In the genomic region with DNA sequence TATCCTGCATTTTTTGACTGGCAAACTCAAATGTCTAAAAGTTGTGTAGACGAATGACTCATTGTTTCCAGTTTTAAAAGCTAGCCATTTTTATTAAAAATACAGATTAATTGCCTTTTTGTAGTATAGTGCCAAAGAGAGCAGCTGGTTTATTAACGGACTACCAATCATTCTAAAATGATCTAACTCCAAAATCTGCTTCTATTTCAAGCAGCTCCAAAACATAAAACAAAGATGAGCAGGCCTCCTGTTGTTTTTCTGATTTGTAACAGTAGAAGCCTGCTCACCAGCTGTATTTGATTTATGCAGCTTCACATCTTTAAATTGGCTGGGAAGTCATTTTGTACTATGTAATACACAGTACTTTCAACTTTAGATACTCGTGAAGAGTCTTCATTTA, we compare ENCODE assay signal across 20 cellular contexts.
DNase-seq lines count a peak whose midpoint lies in the region; ATAC-seq and TF ChIP-seq lines count a peak whose summit lies in the region.
"Had no signal": no experiment of that assay in that cellular context is flagged by ENCODE, and none has a peak within 500 bp of the region (broad histone marks: within the 10 kb centered on the region; RNA-seq: fewer than 3 reads in every experiment).

No MANE protein-coding gene starts in this region.

- intact Hi-C loops in OCI-LY7 (cut with micrococcal nuclease; ENCODE audit: unreplicated experiment): no loop called here

- BruUV-seq in OCI-LY7 (replicated peaks; lab: Mats Ljungman, UMichigan): no TSS peak

- POLR2A ChIA-PET in activated CD8-positive, alpha-beta T cell treated with anti-CD3 and anti-CD28 coated beads, Interleukin-2, amount 10 ng/mL, durations not matched to agents 7 days and 5 days (lab: Charles Lee): no interaction called here
- POLR2A ChIA-PET in OCI-LY7 (lab: Charles Lee): no interaction called here

- H3K4me3 Mint-ChIP-seq in activated CD8-positive, alpha-beta T cell treated with anti-CD3 and anti-CD28 coated beads, Interleukin-2, amount 10 ng/mL, durations not matched to agents 7 days and 5 days: no peak overlapping the region
- H3K4me3 Mint-ChIP-seq: mesothelial cell of epicardium, neural progenitor cell had no signal

- peaks cover 27% of the 10 kb centered on the region for H3K36me3 Mint-ChIP-seq in activated CD8-positive, alpha-beta T cell treated with anti-CD3 and anti-CD28 coated beads, Interleukin-2, amount 10 ng/mL, durations not matched to agents 7 days and 5 days (ENCODE audit: low read depth)

- no peak overlapping the region for H3K4me3 ChIP-seq in AG10803 (ENCODE audit: low read length)
- no peak overlapping the region for H3K4me3 ChIP-seq in OCI-LY7 (ENCODE audit: low read depth, low read length, poor library complexity, severe bottlenecking)
- no peak overlapping the region for H3K4me3 ChIP-seq in BE2C (ENCODE audit: low read depth, low read length)
- H3K4me3 ChIP-seq: neural progenitor cell, spleen, uterus had no signal

- H3K9me3 ChIP-seq in OCI-LY7 (ENCODE audit: low read length): no peaks in the 10 kb centered on the region
- H3K9me3 ChIP-seq in BE2C: no peaks in the 10 kb centered on the region
- H3K9me3 ChIP-seq: uterus had no signal

- H3K4me2 ChIP-seq in OCI-LY7 (ENCODE audit: low read length): no peak overlapping the region
- H3K4me2 ChIP-seq: KMS-11, neural progenitor cell had no signal

- CTCF ChIA-PET in activated CD8-positive, alpha-beta T cell treated with anti-CD3 and anti-CD28 coated beads, Interleukin-2, amount 10 ng/mL, durations not matched to agents 7 days and 5 days (lab: Charles Lee): no interaction called here
- CTCF ChIA-PET in OCI-LY7 (lab: Charles Lee; ENCODE audit: unreplicated experiment): no interaction called here

- no peak overlapping the region for H3K27ac ChIP-seq in OCI-LY7 (ENCODE audit: low read depth, low read length, poor library complexity, severe bottlenecking)
- H3K27ac ChIP-seq: KMS-11, neural progenitor cell, spleen had no signal

- H3K9me2 ChIP-seq in OCI-LY7 (ENCODE audit: insufficient read depth, low read length): no peaks in the 10 kb centered on the region

- peaks cover 3% of the 10 kb centered on the region for H3K4me1 Mint-ChIP-seq in activated CD8-positive, alpha-beta T cell treated with anti-CD3 and anti-CD28 coated beads, Interleukin-2, amount 10 ng/mL, durations not matched to agents 7 days and 5 days (ENCODE audit: low read depth)
- H3K4me1 Mint-ChIP-seq: mesothelial cell of epicardium, neural progenitor cell had no signal

- H3K4me1 ChIP-seq in OCI-LY7 (ENCODE audit: insufficient read depth, low read length, poor library complexity, severe bottlenecking) (no peaks in the 10 kb centered on the region), BE2C (no peaks in the 10 kb centered on the region; the same call in 1 of the 2 replicates)
- H3K4me1 ChIP-seq: neural progenitor cell, spleen, uterus had no signal

- H3K79me2 ChIP-seq in OCI-LY7 (ENCODE audit: insufficient read depth, low read depth, low read length): no peaks in the 10 kb centered on the region

- H3K27me3 ChIP-seq in BE2C: no peaks in the 10 kb centered on the region
- H3K27me3 ChIP-seq: neural progenitor cell, spleen, uterus had no signal

- TF ChIP-seq CTCF in AG10803 (conservative IDR thresholded peaks at IDR 0.05; ENCODE audit: low read length): no peak
- no peak for TF ChIP-seq CTCF in OCI-LY7 (conservative IDR thresholded peaks at IDR 0.05; ENCODE audit: low read length)
- no peak for TF ChIP-seq CTCF in BE2C (IDR thresholded peaks at IDR 0.05; ENCODE audit: low read depth, low read length)

- H2AFZ ChIP-seq in OCI-LY7 (ENCODE audit: low read length): no peak overlapping the region
- H2AFZ ChIP-seq: neural progenitor cell had no signal

- DNase-seq in AG10803 (ENCODE audit: low read depth) (peak; percentile 44), NCI-H1105 (lab: John Stamatoyannopoulos, UW) (peak; percentile 3), iris pigment epithelial cell (ENCODE audit: low read depth) (peak; percentile 36), NCI-H1417 treated with DMSO at 0.1 percent for 48 hours (lab: John Stamatoyannopoulos, UW) (no peak), OCI-LY7 (ENCODE audit: low spot score) (no peak), BE2C (no peak)
- no peak for DNase-seq in activated CD8-positive, alpha-beta T cell treated with anti-CD3 and anti-CD28 coated beads, Interleukin-2, amount 10 ng/mL, durations not matched to agents 7 days and 5 days
- DNase-seq: ACHN; activated CD4-positive, alpha-beta T cell treated with anti-CD3 and anti-CD28 coated beads for 48 hours; erythroblast; NCI-H1092 treated with DMSO at 0.1 percent for 48 hours; spleen; stimulated activated CD4-positive, alpha-beta T cell treated with anti-CD3 and anti-CD28 coated beads, Interleukin-4, amount 100 ng/mL, for 4 hours; uterus had no signal

- H3K27ac Mint-ChIP-seq in activated CD8-positive, alpha-beta T cell treated with anti-CD3 and anti-CD28 coated beads, Interleukin-2, amount 10 ng/mL, durations not matched to agents 7 days and 5 days: no peak overlapping the region
- H3K27ac Mint-ChIP-seq: mesothelial cell of epicardium, neural progenitor cell had no signal

- H3K9me3 Mint-ChIP-seq in activated CD8-positive, alpha-beta T cell treated with anti-CD3 and anti-CD28 coated beads, Interleukin-2, amount 10 ng/mL, durations not matched to agents 7 days and 5 days (ENCODE audit: insufficient read depth): no peaks in the 10 kb centered on the region
- H3K9me3 Mint-ChIP-seq: neural progenitor cell had no signal

- peak; percentile 92 for ATAC-seq in SK-N-SH treated with all-trans-retinoic acid at 6 μM for 48 hours
- ATAC-seq in activated CD8-positive, alpha-beta T cell treated with anti-CD3 and anti-CD28 coated beads, Interleukin-2, amount 10 ng/mL, durations not matched to agents 7 days and 5 days: no peak
- ATAC-seq: left lobe of liver, Right ventricle myocardium inferior had no signal

- H3K36me3 ChIP-seq in OCI-LY7 (ENCODE audit: insufficient read depth, low read length) (no peaks in the 10 kb centered on the region; the same call in 1 of the 2 replicates), BE2C (no peaks in the 10 kb centered on the region)
- H3K36me3 ChIP-seq: neural progenitor cell, uterus had no signal

- H4K20me1 ChIP-seq in OCI-LY7 (ENCODE audit: insufficient read depth, low read length): no peaks in the 10 kb centered on the region

- no peaks in the 10 kb centered on the region for H3K27me3 Mint-ChIP-seq in activated CD8-positive, alpha-beta T cell treated with anti-CD3 and anti-CD28 coated beads, Interleukin-2, amount 10 ng/mL, durations not matched to agents 7 days and 5 days (ENCODE audit: low read depth)

TF ChIP-seq in SK-N-SH treated with all-trans-retinoic acid at 6 μM for 48 hours, 23 proteins besides CTCF, POLR2A, EP300 and RAD21:
- TF ChIP-seq BACH2 (CRISPR knock-in tag; IDR thresholded peaks at IDR 0.05; ENCODE audit: borderline replicate concordance) (no peak), OSR1 (CRISPR knock-in tag; IDR thresholded peaks at IDR 0.05) (no peak), TCF4 (CRISPR knock-in tag; IDR thresholded peaks at IDR 0.05; ENCODE audit: borderline replicate concordance) (peak; percentile 41; the same call in 1 of the 2 replicates), ISL1 (CRISPR knock-in tag; IDR thresholded peaks at IDR 0.05) (peak; percentile 22; the same call in 1 of the 2 replicates), SNAI2 (CRISPR knock-in tag; IDR thresholded peaks at IDR 0.05) (no peak), ZFP30 (CRISPR knock-in tag; IDR thresholded peaks at IDR 0.05) (no peak), PPARA (CRISPR knock-in tag; IDR thresholded peaks at IDR 0.05; ENCODE audit: borderline replicate concordance) (no peak), GLIS3 (CRISPR knock-in tag; IDR thresholded peaks at IDR 0.05) (no peak)
- TF ChIP-seq, protein P1, sequence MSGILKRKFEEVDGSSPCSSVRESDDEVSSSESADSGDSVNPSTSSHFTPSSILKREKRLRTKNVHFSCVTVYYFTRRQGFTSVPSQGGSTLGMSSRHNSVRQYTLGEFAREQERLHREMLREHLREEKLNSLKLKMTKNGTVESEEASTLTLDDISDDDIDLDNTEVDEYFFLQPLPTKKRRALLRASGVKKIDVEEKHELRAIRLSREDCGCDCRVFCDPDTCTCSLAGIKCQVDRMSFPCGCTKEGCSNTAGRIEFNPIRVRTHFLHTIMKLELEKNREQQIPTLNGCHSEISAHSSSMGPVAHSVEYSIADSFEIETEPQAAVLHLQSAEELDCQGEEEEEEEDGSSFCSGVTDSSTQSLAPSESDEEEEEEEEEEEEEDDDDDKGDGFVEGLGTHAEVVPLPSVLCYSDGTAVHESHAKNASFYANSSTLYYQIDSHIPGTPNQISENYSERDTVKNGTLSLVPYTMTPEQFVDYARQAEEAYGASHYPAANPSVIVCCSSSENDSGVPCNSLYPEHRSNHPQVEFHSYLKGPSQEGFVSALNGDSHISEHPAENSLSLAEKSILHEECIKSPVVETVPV (CRISPR knock-in tag; IDR thresholded peaks at IDR 0.05): no peak
TF ChIP-seq in SK-N-SH treated with all-trans-retinoic acid at 6 μM for 48 hours: peak in this region for 2.

Comparison
In these comparisons a context has a peak if more than half of its experiments do, and no peak if none do; other contexts are left out.
1. DNase-seq: peak in AG10803 (single experiment), NCI-H1105 (single experiment) and iris pigment epithelial cell (single experiment); none in NCI-H1417 treated with DMSO at 0.1 percent for 48 hours (single experiment), activated CD8-positive, alpha-beta T cell treated with anti-CD3 and anti-CD28 coated beads, Interleukin-2, amount 10 ng/mL, durations not matched to agents 7 days and 5 days (single experiment), OCI-LY7 (single experiment) and BE2C (single experiment).